Comparison of ENCODE assay signal across 9 cellular contexts in genomic region chr5:180804129-180804601, GRCh38. TPM values are rescaled to one million over a fixed set of nuclear protein-coding genes. Genes with fewer than 3 reads are reported as not detected.
DNase-seq lines count a peak whose midpoint lies in the region; ATAC-seq, FAIRE-seq and TF ChIP-seq lines count a peak whose summit lies in the region.
"Had no signal": no experiment of that assay in that cellular context is flagged by ENCODE, and none has a peak within 500 bp of the region (broad histone marks: within the 10 kb centered on the region; RNA-seq: fewer than 3 reads in every experiment).

No MANE protein-coding gene starts in this region.

- H3K4me1 ChIP-seq in DND-41 (ENCODE audit: insufficient read depth, low read length) (peaks cover 94% of the 10 kb centered on the region), HUES6 (ENCODE audit: control insufficient read depth, insufficient read depth, low read length) (peaks cover 41% of the 10 kb centered on the region)

- H4K20me1 ChIP-seq in DND-41 (ENCODE audit: insufficient read depth, low read length), result peaks cover 33% of the 10 kb centered on the region

- FAIRE-seq in bronchial epithelial cell (lab: Jason Lieb, UNC), result no peak

- no peak for DNase-seq in DND-41
- no peak for DNase-seq in bronchial epithelial cell (ENCODE audit: low read depth)
- DNase-seq in omental fat pad (ENCODE audit: low spot score), result peak; percentile 6
- no peak for DNase-seq in HK-2 (ENCODE audit: unreplicated experiment)
- no peak for DNase-seq in kidney tubule cell (ENCODE audit: low spot score)
- no peak for DNase-seq in GM13977 (ENCODE audit: low spot score)
- DNase-seq: NCI-H748 treated with DMSO at 0.1 percent for 48 hours had no signal

- H3K27me3 ChIP-seq in DND-41 (ENCODE audit: insufficient read depth, low read length, poor library complexity) (no peaks in the 10 kb centered on the region), HUES6 (ENCODE audit: control insufficient read depth, insufficient read depth, low read length) (no peaks in the 10 kb centered on the region), bronchial epithelial cell (ENCODE audit: control insufficient read depth, insufficient read depth, low read length) (no peaks in the 10 kb centered on the region)

- ATAC-seq in DND-41 (ENCODE audit: insufficient read depth, low read depth) (peak; percentile 1; the same call in 1 of the 3 replicates), omental fat pad (ENCODE audit: low FRiP score) (no peak), GM18519 (IDR thresholded peaks at IDR 0.05; ENCODE audit: low FRiP score, unreplicated experiment) (no peak)

- H3K27ac ChIP-seq in DND-41 (ENCODE audit: low read length) (peak overlapping the region; percentile 100), HUES6 (ENCODE audit: low read depth, low read length) (0 out of 2 replicates have a peak overlapping the region, but pooled peaks have one; percentile 77)

- peak overlapping the region; percentile 96 for H3K4me2 ChIP-seq in DND-41 (ENCODE audit: insufficient read depth, low read length)

- H3K9ac ChIP-seq in DND-41 (ENCODE audit: low read depth, low read length) (peak overlapping the region; percentile 95), HUES6 (ENCODE audit: low read length) (no peak overlapping the region)

- H2AFZ ChIP-seq in DND-41 (ENCODE audit: low read depth, low read length), result peak overlapping the region; percentile 76

- in situ Hi-C loops in GM13977 (cut with MboI; ENCODE audit: low pct_unique_long_range_greater_than_20kb, low sequenced_read_pairs, unreplicated experiment), result no loop called here

- no peak for TF ChIP-seq CTCF in DND-41 (IDR thresholded peaks at IDR 0.05; ENCODE audit: borderline replicate concordance, extremely low read depth, low read length, poor library complexity, severe bottlenecking)
- TF ChIP-seq CTCF in bronchial epithelial cell (IDR thresholded peaks at IDR 0.05; ENCODE audit: insufficient read depth, low read length, severe bottlenecking), result no peak
- TF ChIP-seq CTCF in omental fat pad (IDR thresholded peaks at IDR 0.05), result no peak
- no peak for TF ChIP-seq CTCF in GM13977 (IDR thresholded peaks at IDR 0.05; ENCODE audit: extremely low read depth, insufficient read depth, missing control alignments)

- peak overlapping the region; percentile 57 to 79 for H3K4me3 ChIP-seq in DND-41 (ENCODE audit: low read depth in 1 of 2, low read length in 2 of 2)
- no peak overlapping the region for H3K4me3 ChIP-seq in HUES6 (ENCODE audit: low read depth, low read length)
- H3K4me3 ChIP-seq in bronchial epithelial cell (ENCODE audit: low read depth, low read length), result peak overlapping the region; percentile 92

- no peaks in the 10 kb centered on the region for H3K9me3 ChIP-seq in DND-41 (ENCODE audit: insufficient read depth, low read length, severe bottlenecking)
- H3K9me3 ChIP-seq in HUES6 (ENCODE audit: control insufficient read depth, insufficient read depth, low read depth, low read length), result no peaks in the 10 kb centered on the region

- H3K36me3 ChIP-seq in DND-41 (ENCODE audit: insufficient read depth, low read length) (peaks cover 49% of the 10 kb centered on the region), HUES6 (ENCODE audit: control insufficient read depth, insufficient read depth, low read length) (peaks cover 16% of the 10 kb centered on the region), bronchial epithelial cell (ENCODE audit: control insufficient read depth, insufficient read depth, low read length) (peaks cover 7% of the 10 kb centered on the region)

- peaks cover 90% of the 10 kb centered on the region for H3K79me2 ChIP-seq in DND-41 (ENCODE audit: insufficient read depth, low read length)

RNA-seq across cellular contexts. Expression of gene MGAT1, which starts 1.6 kb away (rescaled TPM):
- 62.1 and 78.2 TPM in 2 replicates for total RNA-seq in bronchial epithelial cell
- 100 to 1,000 TPM; 159 to 376 (median 258) TPM for total RNA-seq in omental fat pad

RNA-seq across cellular contexts. Expression of gene ZFP62, which starts 56.9 kb away (rescaled TPM):
- 21.3 and 21.4 TPM in 2 replicates for total RNA-seq in bronchial epithelial cell
- 10 to 100 TPM in 3 of 4 donors, 1 to 10 TPM in 1; 9.2 to 21.8 (median 10.8) TPM for total RNA-seq in omental fat pad
